1 cellular context compared by ENCODE assay signal in the genomic region with DNA sequence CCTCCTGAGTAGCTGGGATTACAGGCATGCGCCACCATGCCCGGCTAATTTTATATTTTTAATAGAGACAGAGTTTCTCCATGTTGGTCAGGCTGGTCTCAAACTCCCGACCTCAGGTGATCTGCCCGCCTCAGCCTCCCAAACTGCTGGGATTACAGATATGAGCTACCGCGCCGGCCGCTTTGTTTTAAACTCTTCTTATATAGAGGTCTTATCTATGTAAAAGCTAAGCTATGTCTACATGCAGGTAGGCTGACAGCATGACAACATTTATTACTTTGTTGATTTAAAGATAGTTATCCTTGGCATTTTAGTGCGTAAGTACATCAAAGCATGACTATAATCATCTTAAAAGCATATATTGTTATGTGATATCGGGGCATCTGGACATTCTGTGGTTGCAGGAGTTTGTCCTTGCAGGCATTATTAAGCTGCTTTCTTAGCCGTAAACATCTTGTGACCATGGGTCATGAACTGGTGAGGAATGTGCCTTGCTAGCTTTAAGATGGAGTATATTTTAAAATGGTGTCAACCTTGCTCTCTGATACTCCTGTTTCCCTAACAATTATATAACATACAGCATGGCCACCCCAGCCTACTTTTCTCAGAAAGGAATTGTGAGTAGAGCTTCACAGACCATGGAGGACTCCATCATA.
TF ChIP-seq lines count a peak whose summit lies in the region.

No MANE protein-coding gene starts in this region.

TF ChIP-seq in H1, 55 proteins besides CTCF, POLR2A, EP300 and RAD21:
- TF ChIP-seq SIX5 (IDR thresholded peaks at IDR 0.05; ENCODE audit: low read depth, low read length) = no peak
- no peak for TF ChIP-seq CTBP2 (IDR thresholded peaks at IDR 0.05; ENCODE audit: borderline replicate concordance, insufficient read depth, insufficient read length, low read length)
- TF ChIP-seq TCF12 (IDR thresholded peaks at IDR 0.05; ENCODE audit: low read depth, low read length) = no peak
- TF ChIP-seq CHD2 (IDR thresholded peaks at IDR 0.05; ENCODE audit: low read length) = no peak
